ENCODE assay signal across 36 cellular contexts in genomic region chr2:15616429-15616828, GRCh38.
"Had no signal": no experiment of that assay in that cellular context is flagged by ENCODE, and none has a peak within 500 bp of the region (broad histone marks: within the 10 kb centered on the region; RNA-seq: fewer than 3 reads in every experiment).

No MANE protein-coding gene starts in this region.

- H3K27me3 ChIP-seq: MG63 had no signal

- DNase-seq: Karpas-422, Kasumi-1, MG63, MM.1S, MV-4-11, NCI-H1048, NCI-H1092, NCI-H1092 treated with DMSO at 0.1 percent for 48 hours, NCI-H1105, NCI-H1105 treated with DMSO at 0.1 percent for 48 hours, NCI-H1417, NCI-H1417 treated with DMSO at 0.1 percent for 48 hours, NCI-H1436, NCI-H1436 treated with DMSO at 0.1 percent for 48 hours, NCI-H146, NCI-H1694, NCI-H1694 treated with DMSO at 0.1 percent for 48 hours, NCI-H187, NCI-H187 treated with DMSO at 0.1 percent for 48 hours, NCI-H1930, NCI-H2029, NCI-H2029 treated with DMSO at 0.1 percent for 48 hours, NCI-H2081, NCI-H2081 treated with DMSO at 0.1 percent for 48 hours, NCI-H2107, NCI-H2171, NCI-H2171 treated with DMSO at 0.1 percent for 48 hours, NCI-H2227 treated with DMSO at 0.1 percent for 48 hours, NCI-H226, NCI-H345, NCI-H446, NCI-H446 treated with DMSO at 0.1 percent for 48 hours, NCI-H510A, NCI-H510A treated with DMSO at 0.1 percent for 48 hours, NCI-H524, NCI-H524 treated with DMSO at 0.1 percent for 48 hours had no signal

- H3K9me3 ChIP-seq: MG63 had no signal

- H3K4me3 ChIP-seq: MG63 had no signal
